Comparison of ENCODE assay signal across 9 cellular contexts in the genomic region with DNA sequence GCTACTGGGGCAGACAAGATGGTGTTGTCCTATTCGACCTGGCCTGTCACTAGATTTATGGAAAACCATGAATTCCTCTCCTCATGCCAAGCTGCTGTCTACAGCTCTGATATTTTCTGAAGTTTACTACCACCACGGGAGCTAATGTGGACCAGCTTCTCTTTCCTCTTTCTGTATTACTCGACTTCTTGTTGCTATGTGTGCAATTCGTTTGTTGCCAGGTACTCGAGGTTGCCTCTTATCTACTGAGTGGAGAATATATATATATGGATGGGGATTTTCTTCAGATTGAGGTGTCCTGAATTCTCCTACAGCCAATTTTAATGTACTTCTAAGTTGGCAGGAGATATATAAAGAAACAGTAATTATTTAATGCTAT. TPM values are rescaled to one million over a fixed set of nuclear protein-coding genes. Genes with fewer than 3 reads are reported as not detected.
DNase-seq lines count a peak whose midpoint lies in the region; ATAC-seq and TF ChIP-seq lines count a peak whose summit lies in the region.
"Had no signal": no experiment of that assay in that cellular context is flagged by ENCODE, and none has a peak within 500 bp of the region (broad histone marks: within the 10 kb centered on the region; RNA-seq: fewer than 3 reads in every experiment).

No MANE protein-coding gene starts in this region.

- H3K27me3 ChIP-seq in endodermal cell (ENCODE audit: control insufficient read depth, insufficient read depth, low read length, poor library complexity, severe bottlenecking): no peaks in the 10 kb centered on the region
- no peaks in the 10 kb centered on the region for H3K27me3 ChIP-seq in Caco-2 (replicated peaks; ENCODE audit: control insufficient read depth, insufficient read depth, low read length)
- H3K27me3 ChIP-seq: SJSA1 had no signal

- H3K36me3 ChIP-seq in endodermal cell (ENCODE audit: control insufficient read depth, insufficient read depth, low read length) (peaks cover 12% of the 10 kb centered on the region), Caco-2 (ENCODE audit: control insufficient read depth, insufficient read depth, low read length) (no peaks in the 10 kb centered on the region)
- H3K36me3 ChIP-seq: SJSA1 had no signal

- H3K4me1 Mint-ChIP-seq in CD14-positive monocyte (peaks cover 59% of the 10 kb centered on the region), endodermal cell (peaks cover 26% of the 10 kb centered on the region), Caco-2 (ENCODE audit: low read depth, unreplicated experiment) (peaks cover 30% of the 10 kb centered on the region)
- peaks cover 58% of the 10 kb centered on the region for H3K4me1 Mint-ChIP-seq in activated naive CD8-positive, alpha-beta T cell treated with anti-CD3 and anti-CD28 coated beads, Interleukin-2, amount 10 ng/mL, durations not matched to agents 7 days and 5 days

- peak overlapping the region; percentile 18 to 35 for H3K4me3 Mint-ChIP-seq in CD14-positive monocyte
- H3K4me3 Mint-ChIP-seq in activated naive CD8-positive, alpha-beta T cell treated with anti-CD3 and anti-CD28 coated beads, Interleukin-2, amount 10 ng/mL, durations not matched to agents 7 days and 5 days: peak overlapping the region; percentile 73
- no peak overlapping the region for H3K4me3 Mint-ChIP-seq in endodermal cell
- H3K4me3 Mint-ChIP-seq in Caco-2 (ENCODE audit: unreplicated experiment): no peak overlapping the region

- H3K36me3 Mint-ChIP-seq in CD14-positive monocyte: peaks cover 3 to 7% of the 10 kb centered on the region in 2 donors
- H3K36me3 Mint-ChIP-seq in activated naive CD8-positive, alpha-beta T cell treated with anti-CD3 and anti-CD28 coated beads, Interleukin-2, amount 10 ng/mL, durations not matched to agents 7 days and 5 days: peaks cover 31% of the 10 kb centered on the region
- peaks cover 20% of the 10 kb centered on the region for H3K36me3 Mint-ChIP-seq in endodermal cell (ENCODE audit: low read depth)
- H3K36me3 Mint-ChIP-seq in Caco-2 (ENCODE audit: insufficient read depth, unreplicated experiment): peaks cover 6% of the 10 kb centered on the region

- no peak overlapping the region for H3K27ac ChIP-seq in endodermal cell (ENCODE audit: low read depth, low read length)
- H3K27ac ChIP-seq: SJSA1 had no signal

- H3K9me3 Mint-ChIP-seq in CD14-positive monocyte (no peaks in the 10 kb centered on the region), endodermal cell (no peaks in the 10 kb centered on the region), Caco-2 (ENCODE audit: unreplicated experiment) (no peaks in the 10 kb centered on the region)
- no peaks in the 10 kb centered on the region for H3K9me3 Mint-ChIP-seq in activated naive CD8-positive, alpha-beta T cell treated with anti-CD3 and anti-CD28 coated beads, Interleukin-2, amount 10 ng/mL, durations not matched to agents 7 days and 5 days

- DNase-seq in CD14-positive monocyte (ENCODE audit: low spot score): no peak
- DNase-seq in activated naive CD8-positive, alpha-beta T cell treated with anti-CD3 and anti-CD28 coated beads, Interleukin-2, amount 10 ng/mL, durations not matched to agents 7 days and 5 days: no peak
- DNase-seq in glomerular visceral epithelial cell (ENCODE audit: extremely low spot score): no peak
- no peak for DNase-seq in left lobe of liver (ENCODE audit: low spot score)
- DNase-seq in endodermal cell: no peak
- DNase-seq in Caco-2: no peak

- CTCF ChIA-PET in Caco-2 (lab: Charles Lee): interaction anchor here (1.6 kb wide), 1 partner anchor 19 kb away, joined by 3 read pairs; no protein-coding TSS in a partner anchor

- WGBS in endodermal cell (ENCODE audit: insufficient coverage in 1 of 2, insufficient read length in 1 of 2), 2 experiments: 89 to 100% methylated on average over 2 to 5 of the region's 5 CpGs

- intact Hi-C loops in CD14-positive monocyte (cut with micrococcal nuclease): loop anchor here in 1 of 2 donors (5.0 kb wide), 1 partner anchor 32 kb away; a partner anchor contains a TSS
- intact Hi-C loops in Caco-2 (cut with micrococcal nuclease; ENCODE audit: unreplicated experiment): no loop called here

- no peak overlapping the region for H3K9ac ChIP-seq in endodermal cell (ENCODE audit: extremely low read depth, low read length, poor library complexity, severe bottlenecking)

- H3K27me3 Mint-ChIP-seq in CD14-positive monocyte (ENCODE audit: low read depth in 3 of 3) (peaks cover 0 to 2% (median 1%) of the 10 kb centered on the region in 3 donors), endodermal cell (ENCODE audit: insufficient read depth) (no peaks in the 10 kb centered on the region), Caco-2 (ENCODE audit: insufficient read depth, unreplicated experiment) (no peaks in the 10 kb centered on the region)
- no peaks in the 10 kb centered on the region for H3K27me3 Mint-ChIP-seq in activated naive CD8-positive, alpha-beta T cell treated with anti-CD3 and anti-CD28 coated beads, Interleukin-2, amount 10 ng/mL, durations not matched to agents 7 days and 5 days

- ATAC-seq in GM19372 (IDR thresholded peaks at IDR 0.05; ENCODE audit: low read depth, unreplicated experiment) (peak; percentile 42), HG03139 (IDR thresholded peaks at IDR 0.05; ENCODE audit: unreplicated experiment) (peak; percentile 30), left lobe of liver (no peak)
- ATAC-seq in activated naive CD8-positive, alpha-beta T cell treated with anti-CD3 and anti-CD28 coated beads, Interleukin-2, amount 10 ng/mL, durations not matched to agents 7 days and 5 days (ENCODE audit: low read depth): peak; percentile 4

- H3K4me1 ChIP-seq in endodermal cell (ENCODE audit: control insufficient read depth, insufficient read depth, low read length) (peaks cover 8% of the 10 kb centered on the region), Caco-2 (peaks cover 17% of the 10 kb centered on the region)
- H3K4me1 ChIP-seq: SJSA1 had no signal

- peak overlapping the region; percentile 82 to 96 (median 92) for H3K27ac Mint-ChIP-seq in CD14-positive monocyte
- H3K27ac Mint-ChIP-seq in activated naive CD8-positive, alpha-beta T cell treated with anti-CD3 and anti-CD28 coated beads, Interleukin-2, amount 10 ng/mL, durations not matched to agents 7 days and 5 days: peak overlapping the region; percentile 92
- no peak overlapping the region for H3K27ac Mint-ChIP-seq in endodermal cell
- H3K27ac Mint-ChIP-seq in Caco-2 (ENCODE audit: unreplicated experiment): no peak overlapping the region

- BruUV-seq in Caco-2 (replicated peaks; lab: Mats Ljungman, UMichigan): no TSS peak

- TF ChIP-seq CTCF in CD14-positive monocyte (IDR thresholded peaks at IDR 0.05): no peak
- TF ChIP-seq CTCF in endodermal cell (conservative IDR thresholded peaks at IDR 0.05): no peak
- no peak for TF ChIP-seq CTCF in Caco-2 (IDR thresholded peaks at IDR 0.05; ENCODE audit: insufficient read depth in 1 of 2, low read depth in 1 of 2, low read length in 1 of 2, severe bottlenecking in 1 of 2, unreplicated experiment in 1 of 2)

- POLR2A ChIA-PET in activated naive CD8-positive, alpha-beta T cell treated with anti-CD3 and anti-CD28 coated beads, Interleukin-2, amount 10 ng/mL, durations not matched to agents 7 days and 5 days (lab: Charles Lee): interaction anchor here (1.2 to 3.2 kb wide), 6 partner anchors 7 to 380 kb away, joined by 3 to 38 read pairs (median 8); a partner anchor contains a TSS
- POLR2A ChIA-PET in Caco-2 (lab: Charles Lee): no interaction called here

- H3K4me3 ChIP-seq in endodermal cell (ENCODE audit: low read length): no peak overlapping the region
- no peak overlapping the region for H3K4me3 ChIP-seq in Caco-2 (ENCODE audit: low read depth, low read length)
- H3K4me3 ChIP-seq: SJSA1 had no signal

- no peaks in the 10 kb centered on the region for H3K9me3 ChIP-seq in endodermal cell (ENCODE audit: control insufficient read depth, low read length)
- no peaks in the 10 kb centered on the region for H3K9me3 ChIP-seq in Caco-2
- H3K9me3 ChIP-seq: SJSA1 had no signal

RNA-seq across cellular contexts. Expression of a gene that starts 34.7 kb away (rescaled TPM):
- polyA plus RNA-seq in CD14-positive monocyte: 10 to 100 TPM; 16.1 to 20.4 TPM
- 10 to 100 TPM; 19.2 to 19.5 TPM for total RNA-seq in activated naive CD8-positive, alpha-beta T cell treated with anti-CD3 and anti-CD28 coated beads, Interleukin-2, amount 10 ng/mL, durations not matched to agents 7 days and 5 days
- total RNA-seq in left lobe of liver (116 TPM), endodermal cell (10 to 100 TPM; 41.7 to 43.7 TPM), Caco-2 (2022) (28.7 and 28.9 TPM in 2 replicates)
- 10.5 TPM for polyA plus RNA-seq in endodermal cell (2013, experiment 1 of 2)
- 11.9 TPM for polyA plus RNA-seq in endodermal cell (2013, experiment 2 of 2)

Comparison
In these comparisons a context has a peak if more than half of its experiments do, and no peak if none do; other contexts are left out.
1. H3K27ac Mint-ChIP-seq: peak in CD14-positive monocyte (7 of 7) and activated naive CD8-positive, alpha-beta T cell treated with anti-CD3 and anti-CD28 coated beads, Interleukin-2, amount 10 ng/mL, durations not matched to agents 7 days and 5 days (single experiment); none in endodermal cell (single experiment) and Caco-2 (single experiment).
2. H3K4me3 Mint-ChIP-seq: peak in CD14-positive monocyte (2 of 2) and activated naive CD8-positive, alpha-beta T cell treated with anti-CD3 and anti-CD28 coated beads, Interleukin-2, amount 10 ng/mL, durations not matched to agents 7 days and 5 days (single experiment); none in endodermal cell (single experiment) and Caco-2 (single experiment).